Comparison of ENCODE assay signal across 1 cellular context in genomic region chr16:87839542-87840461, GRCh38.
TF ChIP-seq lines count a peak whose summit lies in the region.

No MANE protein-coding gene starts in this region.

TF ChIP-seq in HepG2, 621 proteins besides CTCF, POLR2A, EP300 and RAD21 (continued from another document):
- peak; percentile 34 for TF ChIP-seq PTBP1 (IDR thresholded peaks at IDR 0.05; ENCODE audit: low read depth, low read length, poor library complexity, severe bottlenecking)
- 0 out of 2 replicates have a peak, but pooled peaks have one; percentile 34 for TF ChIP-seq ZNF547 (CRISPR knock-in tag; IDR thresholded peaks at IDR 0.05)
- TF ChIP-seq TCF7 (IDR thresholded peaks at IDR 0.05; ENCODE audit: low read depth): no peak
- TF ChIP-seq USF2 (IDR thresholded peaks at IDR 0.05; ENCODE audit: low read depth, low read length): 0 out of 2 replicates have a peak, but pooled peaks have one; percentile 5
- TF ChIP-seq USF2 (CRISPR knock-in tag; IDR thresholded peaks at IDR 0.05; ENCODE audit: borderline replicate concordance): no peak
- peak; percentile 56 for TF ChIP-seq RBFOX2 (IDR thresholded peaks at IDR 0.05; ENCODE audit: low read depth, low read length)
- peak; percentile 37 for TF ChIP-seq AGO2 (optimal IDR thresholded peaks at IDR 0.05; ENCODE audit: low read depth, low read length)
- peak; percentile 36; the same call in 1 of the 2 replicates for TF ChIP-seq AKAP8 (CRISPR knock-in tag; IDR thresholded peaks at IDR 0.05)
- TF ChIP-seq ZNF687 (CRISPR knock-in tag; IDR thresholded peaks at IDR 0.05): peak; percentile 42
- TF ChIP-seq MXD1 (CRISPR knock-in tag; IDR thresholded peaks at IDR 0.05): 0 out of 2 replicates have a peak, but pooled peaks have one; percentile 14
- peak; percentile 59; the same call in 1 of the 2 replicates for TF ChIP-seq ZNF598 (CRISPR knock-in tag; IDR thresholded peaks at IDR 0.05; ENCODE audit: borderline replicate concordance)
- peak; percentile 15; the same call in 1 of the 2 replicates for TF ChIP-seq CAMTA2 (CRISPR knock-in tag; IDR thresholded peaks at IDR 0.05; ENCODE audit: borderline replicate concordance)
- no peak for TF ChIP-seq MEF2D (CRISPR knock-in tag; IDR thresholded peaks at IDR 0.05)
- TF ChIP-seq RXRB (CRISPR knock-in tag; IDR thresholded peaks at IDR 0.05; ENCODE audit: borderline replicate concordance): no peak
- TF ChIP-seq POLR2G (IDR thresholded peaks at IDR 0.05; ENCODE audit: low read depth, low read length): peak; percentile 34; the same call in 1 of the 2 replicates
- no peak for TF ChIP-seq ZFP36L1 (CRISPR knock-in tag; IDR thresholded peaks at IDR 0.05)
- TF ChIP-seq MYNN (CRISPR knock-in tag; IDR thresholded peaks at IDR 0.05; ENCODE audit: low read depth): no peak
- TF ChIP-seq FOXJ3 (CRISPR knock-in tag; IDR thresholded peaks at IDR 0.05; ENCODE audit: borderline replicate concordance): no peak
- TF ChIP-seq ZNF570 (CRISPR knock-in tag; IDR thresholded peaks at IDR 0.05; ENCODE audit: borderline replicate concordance): no peak
- peak; percentile 17 for TF ChIP-seq AGO1 (IDR thresholded peaks at IDR 0.05; ENCODE audit: low read depth, low read length, poor library complexity, severe bottlenecking)
- TF ChIP-seq ZBTB33 (CRISPR knock-in tag; IDR thresholded peaks at IDR 0.05): peak; percentile 58; the same call in 1 of the 2 replicates
